ENCODE assay signal across 9 cellular contexts in the genomic region with DNA sequence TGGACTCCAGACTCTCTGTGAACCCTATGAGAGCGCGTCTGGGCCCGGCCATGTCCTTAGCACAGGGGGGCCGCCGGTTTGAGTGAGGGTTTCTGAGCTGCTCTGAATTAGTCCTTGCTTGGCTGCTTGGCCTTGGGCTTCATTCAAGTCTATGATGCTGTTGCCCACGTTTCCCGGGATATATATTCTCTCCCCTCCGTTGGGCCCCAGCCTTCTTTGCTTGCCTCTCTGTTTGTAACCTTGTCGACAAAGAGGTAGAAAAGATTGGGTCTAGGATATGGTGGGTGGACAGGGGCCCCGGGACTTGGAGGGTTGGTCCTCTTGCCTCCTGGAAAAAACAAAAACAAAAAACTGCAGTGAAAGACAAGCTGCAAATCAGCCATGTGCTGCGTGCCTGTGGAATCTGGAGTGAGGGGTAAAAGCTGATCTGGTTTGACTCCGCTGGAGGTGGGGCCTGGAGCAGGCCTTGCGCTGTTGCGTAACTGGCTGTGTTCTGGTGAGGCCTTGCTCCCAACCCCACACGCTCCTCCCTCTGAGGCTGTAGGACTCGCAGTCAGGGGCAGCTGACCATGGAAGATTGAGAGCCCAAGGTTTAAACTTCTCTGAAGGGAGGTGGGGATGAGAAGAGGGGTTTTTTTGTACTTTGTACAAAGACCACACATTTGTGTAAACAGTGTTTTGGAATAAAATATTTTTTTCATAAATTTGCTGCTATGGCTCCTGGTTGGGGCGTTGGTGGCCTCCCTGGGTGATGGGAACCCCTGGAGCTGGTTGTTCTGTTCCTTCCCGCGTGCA. TPM values are rescaled to one million over a fixed set of nuclear protein-coding genes. Genes with fewer than 3 reads are reported as not detected.
DNase-seq lines count a peak whose midpoint lies in the region; ATAC-seq and TF ChIP-seq lines count a peak whose summit lies in the region.
"Had no signal": no experiment of that assay in that cellular context is flagged by ENCODE, and none has a peak within 500 bp of the region (broad histone marks: within the 10 kb centered on the region; RNA-seq: fewer than 3 reads in every experiment).

No MANE protein-coding gene starts in this region.

- H3K27me3 Mint-ChIP-seq in activated naive CD8-positive, alpha-beta T cell treated with anti-CD3 and anti-CD28 coated beads, Interleukin-2, amount 50 U/mL, for 24 hours: no peaks in the 10 kb centered on the region

- peaks cover 64% of the 10 kb centered on the region for H3K36me3 Mint-ChIP-seq in activated naive CD8-positive, alpha-beta T cell treated with anti-CD3 and anti-CD28 coated beads, Interleukin-2, amount 50 U/mL, for 24 hours (ENCODE audit: low read depth)

- H3K27ac ChIP-seq in Karpas-422 (ENCODE audit: low read length) (peak overlapping the region; percentile 95), left ventricle myocardium inferior (replicated peaks) (peak overlapping the region; percentile 88), prostate gland (peak overlapping the region; percentile 71 to 81)
- H3K27ac ChIP-seq: parathyroid adenoma had no signal

- H3K36me3 ChIP-seq in Karpas-422 (ENCODE audit: insufficient read depth, low read length): peaks cover 7% of the 10 kb centered on the region; the same call in 1 of the 2 replicates
- H3K36me3 ChIP-seq in left ventricle myocardium inferior: peaks cover 69% of the 10 kb centered on the region
- no peaks in the 10 kb centered on the region for H3K36me3 ChIP-seq in prostate gland

- H3K4me2 ChIP-seq in Karpas-422 (ENCODE audit: low read depth, low read length, poor library complexity, severe bottlenecking): peak overlapping the region; percentile 75

- intact Hi-C loops in left ventricle myocardium inferior (cut with micrococcal nuclease) (no loop called here), prostate gland (cut with DNase I) (loop anchor here (5.0 kb wide), 1 partner anchor 206 kb away; no protein-coding TSS in a partner anchor)

- no peaks in the 10 kb centered on the region for H4K20me1 ChIP-seq in Karpas-422 (ENCODE audit: insufficient read depth, low read depth, low read length)

- H3K9me2 ChIP-seq in Karpas-422 (replicated peaks; ENCODE audit: insufficient read depth, low read length): no peaks in the 10 kb centered on the region

- 47% methylated on average over 19 of the region's 19 CpGs for WGBS in prostate gland

- H3K4me1 ChIP-seq in Karpas-422 (ENCODE audit: low read length) (peaks cover 84% of the 10 kb centered on the region), left ventricle myocardium inferior (peaks cover 54% of the 10 kb centered on the region), prostate gland (replicated peaks) (peaks cover 7% of the 10 kb centered on the region)
- H3K4me1 ChIP-seq: parathyroid adenoma had no signal

- no peak for TF ChIP-seq POLR2A in prostate gland (IDR thresholded peaks at IDR 0.05)

- no peak for TF ChIP-seq CTCF in left ventricle myocardium inferior (IDR thresholded peaks at IDR 0.05; ENCODE audit: borderline replicate concordance)
- TF ChIP-seq CTCF in prostate gland (IDR thresholded peaks at IDR 0.05): no peak

- H3K27me3 ChIP-seq in Karpas-422 (ENCODE audit: low read length) (no peaks in the 10 kb centered on the region), left ventricle myocardium inferior (ENCODE audit: low read depth) (no peaks in the 10 kb centered on the region), prostate gland (replicated peaks; ENCODE audit: insufficient read depth) (no peaks in the 10 kb centered on the region)

- H3K4me1 Mint-ChIP-seq in activated naive CD8-positive, alpha-beta T cell treated with anti-CD3 and anti-CD28 coated beads, Interleukin-2, amount 50 U/mL, for 24 hours: peaks cover 73% of the 10 kb centered on the region

- H3K9ac ChIP-seq in Karpas-422 (ENCODE audit: low read length): peak overlapping the region; percentile 76
- H3K9ac ChIP-seq: parathyroid adenoma had no signal

- H3K4me3 ChIP-seq in Karpas-422 (ENCODE audit: low read length) (peak overlapping the region; percentile 44), left ventricle myocardium inferior (peak overlapping the region; percentile 50), prostate gland (no peak overlapping the region)

- peak; percentile 56 for DNase-seq in CD1c-positive myeloid dendritic cell (ENCODE audit: extremely low spot score)
- DNase-seq in Karpas-422: peak; percentile 66
- DNase-seq in activated naive CD8-positive, alpha-beta T cell treated with anti-CD3 and anti-CD28 coated beads, Interleukin-2, amount 50 U/mL, for 24 hours: no peak
- peak; percentile 88 for DNase-seq in left ventricle myocardium inferior
- DNase-seq in prostate gland (ENCODE audit: low spot score): peak; percentile 65
- DNase-seq in H4 (ENCODE audit: low spot score): no peak

- peak overlapping the region; percentile 88 for H3K27ac Mint-ChIP-seq in activated naive CD8-positive, alpha-beta T cell treated with anti-CD3 and anti-CD28 coated beads, Interleukin-2, amount 50 U/mL, for 24 hours

- H2AFZ ChIP-seq in Karpas-422 (ENCODE audit: low read length): no peak overlapping the region

- H3K4me3 Mint-ChIP-seq in activated naive CD8-positive, alpha-beta T cell treated with anti-CD3 and anti-CD28 coated beads, Interleukin-2, amount 50 U/mL, for 24 hours: peak overlapping the region; percentile 67

- ATAC-seq in activated naive CD8-positive, alpha-beta T cell treated with anti-CD3 and anti-CD28 coated beads, Interleukin-2, amount 50 U/mL, for 24 hours: no peak
- ATAC-seq in HG03159 (IDR thresholded peaks at IDR 0.05; ENCODE audit: unreplicated experiment): no peak
- no peak for ATAC-seq in GM21723 (IDR thresholded peaks at IDR 0.05; ENCODE audit: unreplicated experiment)

- H3K9me3 ChIP-seq in Karpas-422 (ENCODE audit: low read length): no peaks in the 10 kb centered on the region
- H3K9me3 ChIP-seq in left ventricle myocardium inferior (replicated peaks): no peaks in the 10 kb centered on the region
- no peaks in the 10 kb centered on the region for H3K9me3 ChIP-seq in prostate gland

- no peaks in the 10 kb centered on the region for H3K9me3 Mint-ChIP-seq in activated naive CD8-positive, alpha-beta T cell treated with anti-CD3 and anti-CD28 coated beads, Interleukin-2, amount 50 U/mL, for 24 hours

- no peaks in the 10 kb centered on the region for H3K79me2 ChIP-seq in Karpas-422 (ENCODE audit: low read length)
- H3K79me2 ChIP-seq: parathyroid adenoma had no signal

RNA-seq across cellular contexts. Expression of a gene that starts 23.1 kb away (rescaled TPM):
- total RNA-seq in Karpas-422 (2014; rRNA removed; shearing (Covaris generic); ENCODE audit: low replicate concordance): 62.3 and 160 TPM in 2 replicates
- total RNA-seq in left ventricle myocardium inferior: 16.7 TPM
- 10 to 100 TPM; 31.1 to 45.8 TPM for total RNA-seq in prostate gland
- 0.35 and 0.41 TPM in 2 replicates for total RNA-seq in H4 (2014; rRNA removed; shearing (Covaris generic))

RNA-seq across cellular contexts. Expression of a gene that starts 35.2 kb away (rescaled TPM):
- 110 and 142 TPM in 2 replicates for total RNA-seq in Karpas-422 (2014; rRNA removed; shearing (Covaris generic); ENCODE audit: low replicate concordance)
- total RNA-seq in left ventricle myocardium inferior (30.7 TPM), prostate gland (10 to 100 TPM; 58.0 to 83.8 TPM)
- 13.7 and 25.0 TPM in 2 replicates for total RNA-seq in H4 (2014; rRNA removed; shearing (Covaris generic))

Comparison
In these comparisons a context has a peak if more than half of its experiments do, and no peak if none do; other contexts are left out.
1. DNase-seq: peak in CD1c-positive myeloid dendritic cell (single experiment), Karpas-422 (single experiment), left ventricle myocardium inferior (single experiment) and prostate gland (single experiment); none in activated naive CD8-positive, alpha-beta T cell treated with anti-CD3 and anti-CD28 coated beads, Interleukin-2, amount 50 U/mL, for 24 hours (single experiment) and H4 (single experiment).
2. H3K4me3 ChIP-seq: peak in Karpas-422 (single experiment) and left ventricle myocardium inferior (single experiment); none in prostate gland (0 of 2).
3. RNA of a gene that starts 23.1 kb away (total RNA-seq): 62.3 to 160 TPM in Karpas-422, 31.1 to 45.8 TPM in prostate gland and 16.7 TPM in left ventricle myocardium inferior (single experiment); 0.35 to 0.41 TPM in H4; every median in the first group is over 10 times any median in the second.
4. Peak in every context shown above with its lines, with median percentiles within 50 percentile points of each other: H3K27ac ChIP-seq.